In the genomic region with DNA sequence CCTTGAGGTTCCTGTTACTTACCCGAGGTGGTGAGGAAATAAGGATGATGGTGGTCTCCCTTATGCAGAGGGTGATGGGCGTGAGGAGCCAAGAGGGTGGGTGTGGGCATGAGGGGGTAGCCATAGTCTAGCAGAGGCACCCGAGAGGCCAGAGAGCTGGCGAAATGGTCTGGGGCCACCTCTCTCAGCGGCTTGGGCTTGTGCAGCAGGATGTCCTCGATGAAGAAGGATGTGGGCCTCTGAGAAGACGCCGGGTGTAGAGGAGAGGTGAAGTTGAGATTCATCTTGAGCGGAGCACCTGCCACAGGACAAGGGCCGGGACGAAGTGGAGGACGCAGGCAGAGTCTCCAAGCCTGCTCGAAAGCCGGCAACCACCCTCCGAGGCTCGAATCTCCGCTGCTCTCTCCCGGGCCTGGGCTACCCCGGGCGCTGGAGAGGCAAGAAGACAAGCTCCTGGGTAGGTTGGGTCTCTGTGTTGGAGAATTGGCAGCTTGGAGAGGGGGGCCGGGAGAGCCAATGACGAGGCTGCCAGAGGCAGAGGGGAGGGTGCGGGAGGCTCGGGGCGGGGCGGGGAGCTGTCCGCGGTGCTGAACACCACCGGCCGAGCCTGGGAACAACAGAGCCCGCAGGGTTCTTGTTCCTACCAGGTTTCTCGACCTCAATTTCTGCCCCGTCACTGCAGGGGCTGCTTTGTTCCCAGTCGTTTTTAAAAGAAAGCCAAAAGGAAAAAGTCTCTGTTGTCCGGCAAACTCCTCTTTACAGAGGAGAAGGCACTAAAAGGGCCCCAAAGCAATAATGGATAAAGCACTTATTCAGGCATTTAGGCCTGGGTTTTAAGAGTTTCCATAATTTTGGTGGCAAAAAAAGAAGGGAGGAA, we compare ENCODE assay signal across 9 cellular contexts. TPM values are rescaled to one million over a fixed set of nuclear protein-coding genes. Genes with fewer than 3 reads are reported as not detected.
DNase-seq lines count a peak whose midpoint lies in the region; ATAC-seq, FAIRE-seq and TF ChIP-seq lines count a peak whose summit lies in the region.
"Had no signal": no experiment of that assay in that cellular context is flagged by ENCODE, and none has a peak within 500 bp of the region (broad histone marks: within the 10 kb centered on the region; RNA-seq: fewer than 3 reads in every experiment).

BSX (minus strand) TSS at position 447 of the 877 bp plus-strand sequence; CDS start at position 284, 163 bp downstream.

- TF ChIP-seq CTCF in adrenal gland (IDR thresholded peaks at IDR 0.05) (no peak), D721Med (IDR thresholded peaks at IDR 0.05; ENCODE audit: insufficient read depth, missing control alignments) (no peak)

- TF ChIP-seq POLR2A in adrenal gland (IDR thresholded peaks at IDR 0.05) = no peak

- H3K27me3 ChIP-seq in adrenal gland = peaks cover 85% of the 10 kb centered on the region

- intact Hi-C loops in adrenal gland (cut with DNase I) = no loop called here

- 5 to 12% (median 8%) methylated on average over 15 to 35 of the region's 35 CpGs for WGBS in adrenal gland, 4 donors

- no peak for FAIRE-seq in D721Med (lab: Jason Lieb, UNC)

- H3K27ac ChIP-seq in adrenal gland = no peak within 1 kb of the TSS

- ATAC-seq in SK-N-SH treated with all-trans-retinoic acid at 6 μM for 48 hours (0 out of 3 replicates have a peak, but pooled peaks have one; percentile 9), HG02623 (IDR thresholded peaks at IDR 0.05; ENCODE audit: unreplicated experiment) (no peak)

- H3K4me3 ChIP-seq in adrenal gland = no peak within 1 kb of the TSS

- no peaks in the 10 kb centered on the region for H3K9me3 ChIP-seq in adrenal gland (replicated peaks in 1 of 3)

- no peaks in the 10 kb centered on the region for H3K36me3 ChIP-seq in adrenal gland (replicated peaks in 1 of 2)

- peaks cover 9 to 18% of the 10 kb centered on the region in 2 donors for H3K4me1 ChIP-seq in adrenal gland (replicated peaks in 1 of 2)

- DNase-seq in activated gamma-delta T cell treated with Interleukin-2 at 50 U/mL for 16 hours = peak; percentile 42
- no peak for DNase-seq in activated gamma-delta T cell (lab: John Stamatoyannopoulos, UW)
- DNase-seq in adrenal gland = peak; percentile 55 to 74 (median 67)
- peak; percentile 95 for DNase-seq in islet precursor cell
- peak in 2 of 3 donors; percentile 13 to 51 for DNase-seq in stimulated activated CD4-positive, alpha-beta T cell treated with anti-CD3 and anti-CD28 coated beads, TNF-alpha, amount 100 ng/mL, for 1 hour (ENCODE audit: low read depth in 3 of 3, low spot score in 1 of 3)
- no peak for DNase-seq in D721Med (ENCODE audit: insufficient read length, low spot score)

TF ChIP-seq in SK-N-SH treated with all-trans-retinoic acid at 6 μM for 48 hours, 23 proteins besides CTCF, POLR2A, EP300 and RAD21:
- no peak for TF ChIP-seq ESRRG (CRISPR knock-in tag; IDR thresholded peaks at IDR 0.05)
- TF ChIP-seq RARB (CRISPR knock-in tag; IDR thresholded peaks at IDR 0.05) = no peak
- TF ChIP-seq, protein P1, sequence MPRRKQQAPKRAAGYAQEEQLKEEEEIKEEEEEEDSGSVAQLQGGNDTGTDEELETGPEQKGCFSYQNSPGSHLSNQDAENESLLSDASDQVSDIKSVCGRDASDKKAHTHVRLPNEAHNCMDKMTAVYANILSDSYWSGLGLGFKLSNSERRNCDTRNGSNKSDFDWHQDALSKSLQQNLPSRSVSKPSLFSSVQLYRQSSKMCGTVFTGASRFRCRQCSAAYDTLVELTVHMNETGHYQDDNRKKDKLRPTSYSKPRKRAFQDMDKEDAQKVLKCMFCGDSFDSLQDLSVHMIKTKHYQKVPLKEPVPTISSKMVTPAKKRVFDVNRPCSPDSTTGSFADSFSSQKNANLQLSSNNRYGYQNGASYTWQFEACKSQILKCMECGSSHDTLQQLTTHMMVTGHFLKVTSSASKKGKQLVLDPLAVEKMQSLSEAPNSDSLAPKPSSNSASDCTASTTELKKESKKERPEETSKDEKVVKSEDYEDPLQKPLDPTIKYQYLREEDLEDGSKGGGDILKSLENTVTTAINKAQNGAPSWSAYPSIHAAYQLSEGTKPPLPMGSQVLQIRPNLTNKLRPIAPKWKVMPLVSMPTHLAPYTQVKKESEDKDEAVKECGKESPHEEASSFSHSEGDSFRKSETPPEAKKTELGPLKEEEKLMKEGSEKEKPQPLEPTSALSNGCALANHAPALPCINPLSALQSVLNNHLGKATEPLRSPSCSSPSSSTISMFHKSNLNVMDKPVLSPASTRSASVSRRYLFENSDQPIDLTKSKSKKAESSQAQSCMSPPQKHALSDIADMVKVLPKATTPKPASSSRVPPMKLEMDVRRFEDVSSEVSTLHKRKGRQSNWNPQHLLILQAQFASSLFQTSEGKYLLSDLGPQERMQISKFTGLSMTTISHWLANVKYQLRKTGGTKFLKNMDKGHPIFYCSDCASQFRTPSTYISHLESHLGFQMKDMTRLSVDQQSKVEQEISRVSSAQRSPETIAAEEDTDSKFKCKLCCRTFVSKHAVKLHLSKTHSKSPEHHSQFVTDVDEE (CRISPR knock-in tag; IDR thresholded peaks at IDR 0.05) = no peak
- no peak for TF ChIP-seq ZFP3 (CRISPR knock-in tag; IDR thresholded peaks at IDR 0.05)
- no peak for TF ChIP-seq BACH2 (CRISPR knock-in tag; IDR thresholded peaks at IDR 0.05; ENCODE audit: borderline replicate concordance)

RNA-seq across cellular contexts. Expression of gene BSX, which starts in this region (rescaled TPM):
- total RNA-seq in adrenal gland = not detected
- polyA plus RNA-seq in adrenal gland = not detected
- total RNA-seq: temporal lobe had no signal

Comparison
In these comparisons a context has a peak if more than half of its experiments do, and no peak if none do; other contexts are left out.
1. DNase-seq: peak in activated gamma-delta T cell treated with Interleukin-2 at 50 U/mL for 16 hours (single experiment), islet precursor cell (single experiment) and stimulated activated CD4-positive, alpha-beta T cell treated with anti-CD3 and anti-CD28 coated beads, TNF-alpha, amount 100 ng/mL, for 1 hour (2 of 3); none in activated gamma-delta T cell (single experiment) and D721Med (single experiment).
2. Peak in DNase-seq in adrenal gland; RNA of the gene not detected or under 1 TPM.